8 cellular contexts compared by ENCODE assay signal in the genomic region with DNA sequence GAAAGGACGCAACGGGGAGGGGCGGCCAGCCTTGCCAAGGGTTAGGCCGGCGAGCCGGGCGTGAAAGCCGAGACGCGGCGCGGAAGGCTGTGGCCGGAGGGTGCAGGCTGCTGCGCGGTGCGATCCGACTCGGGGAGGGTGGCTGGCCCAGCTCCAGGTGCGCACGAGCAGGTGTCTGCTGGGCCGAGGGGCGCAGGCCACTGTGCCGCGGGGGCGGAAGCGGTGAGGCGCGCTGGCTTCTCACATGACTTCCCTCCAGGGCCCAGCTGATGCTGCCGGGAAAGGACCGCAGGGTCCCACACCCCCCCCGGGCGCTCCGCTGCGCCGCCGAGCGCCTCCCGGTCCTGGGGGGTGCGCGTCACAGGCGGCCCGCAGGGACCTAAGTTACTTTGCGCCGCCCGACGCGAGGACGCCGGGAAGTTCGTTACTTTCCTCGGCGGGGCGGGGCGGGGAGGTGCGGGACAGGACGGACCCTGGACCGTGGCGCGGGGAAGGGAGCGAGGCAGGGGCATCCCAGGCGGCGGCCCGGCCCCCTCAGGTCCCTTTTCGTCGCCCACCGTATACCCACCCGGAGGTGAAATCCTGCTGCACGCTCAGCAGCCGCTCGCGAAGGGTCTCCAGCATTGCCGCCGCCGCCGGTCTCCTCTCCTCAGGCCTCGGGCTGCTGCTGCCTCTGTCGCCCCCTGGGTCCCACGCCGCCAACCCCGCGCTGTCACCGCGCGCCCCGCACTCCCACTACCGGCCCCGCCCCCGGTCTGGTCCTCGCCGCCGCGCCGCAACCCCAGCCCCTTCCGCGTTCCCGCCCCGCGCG.
DNase-seq lines count a peak whose midpoint lies in the region; ATAC-seq lines count a peak whose summit lies in the region.

A gene with protein sequence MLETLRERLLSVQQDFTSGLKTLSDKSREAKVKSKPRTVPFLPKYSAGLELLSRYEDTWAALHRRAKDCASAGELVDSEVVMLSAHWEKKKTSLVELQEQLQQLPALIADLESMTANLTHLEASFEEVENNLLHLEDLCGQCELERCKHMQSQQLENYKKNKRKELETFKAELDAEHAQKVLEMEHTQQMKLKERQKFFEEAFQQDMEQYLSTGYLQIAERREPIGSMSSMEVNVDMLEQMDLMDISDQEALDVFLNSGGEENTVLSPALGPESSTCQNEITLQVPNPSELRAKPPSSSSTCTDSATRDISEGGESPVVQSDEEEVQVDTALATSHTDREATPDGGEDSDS (minus strand): TSS at position 783 of the 811 bp plus-strand sequence. CDS start 159 bp downstream, at position 624.

- H3K27ac ChIP-seq in layer of hippocampus (ENCODE audit: low read depth, low read length): peak within 1 kb of the TSS; percentile 67

- DNase-seq in SKM-1 (lab: John Stamatoyannopoulos, UW; ENCODE audit: unreplicated experiment) (peak; percentile 52), SKM-1 treated with dmso at 0.1 percent for 144 hours (lab: John Stamatoyannopoulos, UW; ENCODE audit: unreplicated experiment) (no peak), NCI-H2081 treated with DMSO at 0.1 percent for 48 hours (lab: John Stamatoyannopoulos, UW) (peak; percentile 17), cerebellar cortex (ENCODE audit: low spot score) (peak; percentile 35)
- peak; percentile 90 for DNase-seq in activated CD4-positive, CD25-positive, alpha-beta regulatory T cell treated with anti-CD3 and anti-CD28 coated beads, Interleukin-2, amount 50 U/mL, for 72 hours
- DNase-seq in stimulated activated CD4-positive, alpha-beta T cell treated with anti-CD3 and anti-CD28 coated beads, Interleukin-1b, Interleukin-23, amount 100 ng/mL, for 4 hours (ENCODE audit: low read depth in 2 of 2): peak; percentile 70 to 81

- no peaks in the 10 kb centered on the region for H3K27me3 ChIP-seq in layer of hippocampus (ENCODE audit: control insufficient read depth, insufficient read depth, low read length)

- peak; percentile 70 for ATAC-seq in HG02885 (IDR thresholded peaks at IDR 0.05; ENCODE audit: poor library complexity, unreplicated experiment)
